Comparison of ENCODE assay signal across 1 cellular context in the genomic region with DNA sequence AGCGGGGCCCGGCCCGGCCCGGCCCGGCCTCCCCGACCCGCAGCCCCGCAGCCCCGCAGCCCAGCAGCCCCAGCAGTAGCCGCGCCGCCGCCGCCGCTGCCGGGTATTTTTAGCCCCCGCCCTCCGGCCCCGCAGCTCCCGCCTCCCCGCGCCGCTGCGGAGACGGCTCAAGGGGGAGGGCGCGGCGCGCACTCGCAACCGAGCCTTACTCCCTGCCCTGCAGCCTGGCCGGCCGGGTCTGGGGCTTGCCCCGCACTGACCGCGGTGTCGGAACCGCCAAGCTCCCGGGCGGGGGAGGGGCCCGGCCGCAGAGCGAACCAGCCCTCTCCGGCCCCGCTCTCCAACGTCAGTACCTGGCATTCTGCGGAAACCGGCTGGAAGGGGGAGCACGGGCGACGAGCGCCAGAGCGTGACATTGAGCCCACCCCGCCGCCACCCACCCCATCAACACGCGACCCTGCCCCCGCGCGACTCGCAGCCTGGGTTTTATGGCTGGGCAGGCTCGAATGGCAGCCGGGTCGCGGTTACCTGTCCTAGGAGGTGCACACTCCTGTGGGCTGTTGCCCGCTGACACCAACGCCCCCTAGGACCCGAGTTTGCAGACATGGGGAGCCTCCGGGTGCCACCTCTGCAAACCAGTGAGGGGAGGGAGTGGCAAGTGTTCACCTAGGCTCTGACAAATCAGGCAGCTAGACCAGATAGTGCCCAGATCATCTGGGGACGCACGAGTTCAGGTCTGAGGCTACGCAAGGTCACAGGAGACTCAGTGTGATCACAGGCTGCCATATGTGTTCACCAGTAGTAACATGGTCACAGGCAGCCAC.
TF ChIP-seq lines count a peak whose summit lies in the region.

A gene with protein sequence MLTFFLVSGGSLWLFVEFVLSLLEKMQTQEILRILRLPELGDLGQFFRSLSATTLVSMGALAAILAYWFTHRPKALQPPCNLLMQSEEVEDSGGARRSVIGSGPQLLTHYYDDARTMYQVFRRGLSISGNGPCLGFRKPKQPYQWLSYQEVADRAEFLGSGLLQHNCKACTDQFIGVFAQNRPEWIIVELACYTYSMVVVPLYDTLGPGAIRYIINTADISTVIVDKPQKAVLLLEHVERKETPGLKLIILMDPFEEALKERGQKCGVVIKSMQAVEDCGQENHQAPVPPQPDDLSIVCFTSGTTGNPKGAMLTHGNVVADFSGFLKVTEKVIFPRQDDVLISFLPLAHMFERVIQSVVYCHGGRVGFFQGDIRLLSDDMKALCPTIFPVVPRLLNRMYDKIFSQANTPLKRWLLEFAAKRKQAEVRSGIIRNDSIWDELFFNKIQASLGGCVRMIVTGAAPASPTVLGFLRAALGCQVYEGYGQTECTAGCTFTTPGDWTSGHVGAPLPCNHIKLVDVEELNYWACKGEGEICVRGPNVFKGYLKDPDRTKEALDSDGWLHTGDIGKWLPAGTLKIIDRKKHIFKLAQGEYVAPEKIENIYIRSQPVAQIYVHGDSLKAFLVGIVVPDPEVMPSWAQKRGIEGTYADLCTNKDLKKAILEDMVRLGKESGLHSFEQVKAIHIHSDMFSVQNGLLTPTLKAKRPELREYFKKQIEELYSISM (minus strand): TSS at position 98 of the 824 bp plus-strand sequence. CDS start 105 bp downstream, outside the sequence.

TF ChIP-seq in HCT116, 20 proteins besides CTCF, POLR2A, EP300 and RAD21 (continued from another document):
- TF ChIP-seq FOSL1 (IDR thresholded peaks at IDR 0.05; ENCODE audit: low read depth) (no peak), YY1 (IDR thresholded peaks at IDR 0.05; ENCODE audit: extremely low read depth, insufficient replicate concordance, low read depth, low read length) (no peak)
